8 cellular contexts compared by ENCODE assay signal in the genomic region with DNA sequence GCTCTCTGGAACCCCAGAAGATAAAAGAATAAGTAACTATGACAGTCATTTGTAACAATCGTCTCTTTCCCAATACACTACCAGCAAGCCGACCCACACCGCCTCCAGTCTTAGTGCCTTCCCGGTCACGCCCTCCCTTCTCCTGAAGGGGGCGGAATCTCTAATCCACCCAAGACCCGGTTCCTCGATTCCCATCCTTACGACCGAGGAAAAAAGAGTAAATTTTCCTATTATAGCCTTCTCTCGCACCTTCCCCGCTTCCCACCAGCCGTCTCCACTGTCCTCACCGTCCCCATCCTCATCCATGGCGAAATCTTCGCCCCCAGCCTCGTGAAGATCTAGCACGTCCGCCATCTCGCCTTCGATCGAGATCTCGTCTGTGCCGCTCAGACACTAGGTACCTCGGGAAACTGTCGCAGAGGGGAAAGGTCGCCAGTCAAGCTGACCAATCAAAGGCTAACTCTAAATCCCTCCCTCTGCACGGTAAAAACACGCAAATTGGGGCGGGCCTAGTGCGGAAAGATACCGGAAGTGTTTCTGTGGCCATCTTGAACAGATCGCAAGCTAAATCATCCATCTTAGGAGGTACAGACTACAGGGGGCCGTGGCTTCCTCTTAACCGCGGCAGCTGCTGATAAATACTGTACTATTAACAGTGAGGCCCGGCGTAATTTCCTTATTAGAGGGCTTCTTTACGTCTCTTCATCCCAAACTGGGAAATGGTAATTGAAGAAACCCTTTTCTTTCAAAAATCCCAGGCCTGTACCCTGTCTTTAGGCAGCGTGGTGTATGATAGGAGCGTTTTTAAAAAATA. TPM values are rescaled to one million over a fixed set of nuclear protein-coding genes. Genes with fewer than 3 reads are reported as not detected.
DNase-seq lines count a peak whose midpoint lies in the region; ATAC-seq, FAIRE-seq and TF ChIP-seq lines count a peak whose summit lies in the region.

Gene RBM8A (minus strand): TSS at position 412 of the 814 bp plus-strand sequence. CDS start 58 bp downstream, at position 354.

- no peaks in the 10 kb centered on the region for H3K9me3 ChIP-seq in BE2C
- H3K9me3 ChIP-seq in kidney (ENCODE audit: control insufficient read depth in 1 of 2, low read length in 2 of 2), result no peaks in the 10 kb centered on the region

- TF ChIP-seq POLR2A in GM19099 (IDR thresholded peaks at IDR 0.05; ENCODE audit: extremely low read depth, insufficient read length, low read depth), result peak; percentile 93

- H3K9me3 Mint-ChIP-seq in chondrocyte (ENCODE audit: low read depth), result no peaks in the 10 kb centered on the region

- H3K4me3 Mint-ChIP-seq in chondrocyte (ENCODE audit: unreplicated experiment), result peak within 1 kb of the TSS; percentile 38

- peak; percentile 94 for ATAC-seq in HG03432 (IDR thresholded peaks at IDR 0.05; ENCODE audit: unreplicated experiment)

- no peaks in the 10 kb centered on the region for H3K27me3 ChIP-seq in BE2C

- H3K4me1 Mint-ChIP-seq in chondrocyte (ENCODE audit: low read depth), result peaks cover 10% of the 10 kb centered on the region

- peak within 1 kb of the TSS; percentile 72 for H3K27ac Mint-ChIP-seq in chondrocyte (ENCODE audit: unreplicated experiment)

- intact Hi-C loops in kidney (cut with DNase I), result no loop called here

- no peaks in the 10 kb centered on the region for H3K27me3 Mint-ChIP-seq in chondrocyte (ENCODE audit: low read depth)

- peaks cover 8% of the 10 kb centered on the region for H3K36me3 Mint-ChIP-seq in chondrocyte (ENCODE audit: low read depth)

- peak within 1 kb of the TSS; percentile 95 to 99 for H3K9ac ChIP-seq in kidney (ENCODE audit: low read length in 2 of 2)

- H3K4me3 ChIP-seq in BE2C (ENCODE audit: low read depth, low read length) (peak within 1 kb of the TSS; percentile 90), kidney (ENCODE audit: low read length in 2 of 2) (peak within 1 kb of the TSS; percentile 82 to 94)

- H3K27ac ChIP-seq in kidney (ENCODE audit: low read depth in 2 of 2, low read length in 2 of 2), result peak within 1 kb of the TSS; percentile 96 to 99

- DNase-seq in BE2C (peak; percentile 94), NCI-H460 (ENCODE audit: extremely low read depth, low read depth) (peak; percentile 99), chondrocyte (ENCODE audit: low spot score) (no peak), kidney (peak; percentile 97)
- peak; percentile 85 for DNase-seq in activated CD4-positive, CD25-positive, alpha-beta regulatory T cell treated with anti-CD3 and anti-CD28 coated beads, Interleukin-2, amount 50 U/mL, for 72 hours
- DNase-seq in stimulated activated CD4-positive, alpha-beta T cell treated with anti-CD3 and anti-CD28 coated beads, Interleukin-15, amount 100 ng/mL, for 24 hours, result peak; percentile 94

- no peaks in the 10 kb centered on the region for H3K4me1 ChIP-seq in BE2C
- peaks cover 6% of the 10 kb centered on the region in 2 donors for H3K4me1 ChIP-seq in kidney (ENCODE audit: control insufficient read depth in 1 of 2, insufficient read depth in 1 of 2, low read depth in 1 of 2, low read length in 2 of 2)

- TF ChIP-seq CTCF in BE2C (IDR thresholded peaks at IDR 0.05; ENCODE audit: low read depth, low read length), result peak; percentile 75
- TF ChIP-seq CTCF in chondrocyte (IDR thresholded peaks at IDR 0.05), result peak; percentile 84
- TF ChIP-seq CTCF in kidney (IDR thresholded peaks at IDR 0.05; ENCODE audit: borderline replicate concordance, extremely low read depth, insufficient read depth), result peak; percentile 28

- H3K36me3 ChIP-seq in BE2C, result peaks cover 8% of the 10 kb centered on the region
- peaks cover 3 to 6% of the 10 kb centered on the region in 2 donors for H3K36me3 ChIP-seq in kidney (ENCODE audit: control insufficient read depth in 1 of 2, insufficient read depth in 2 of 2, low read length in 2 of 2)

- peak; percentile 62 for FAIRE-seq in kidney (lab: Jason Lieb, UNC)

RNA-seq across cellular contexts. Expression of gene RBM8A, which starts in this region (rescaled TPM):
- 544 TPM for polyA plus RNA-seq in BE2C (2012; ENCODE audit: insufficient read depth, insufficient read length, low read depth)
- 265 and 308 TPM in 2 replicates for total RNA-seq in NCI-H460 (2014; rRNA removed; shearing (Covaris generic))
- polyA plus RNA-seq in NCI-H460 (2014; cell fraction: nucleus; rRNA removed), result 163 and 200 TPM in 2 replicates
- total RNA-seq in chondrocyte (86.8 to 121 TPM (median 90.5 TPM) in 3 replicates), kidney (131 TPM)
- polyA plus RNA-seq in kidney (ENCODE audit: insufficient read depth, low read depth, low replicate concordance), result 105 TPM

Comparison
In these comparisons a context has a peak if more than half of its experiments do, and no peak if none do; other contexts are left out.
1. CTCF ChIP-seq: peak in every context shown above with its lines; median percentile 84 in chondrocyte; 75 in BE2C; 28 in kidney.